In genomic region chrX:88424071-88424470, GRCh38 we compare ENCODE assay signal across 9 cellular contexts.
"Had no signal": no experiment of that assay in that cellular context is flagged by ENCODE, and none has a peak within 500 bp of the region (broad histone marks: within the 10 kb centered on the region; RNA-seq: fewer than 3 reads in every experiment).

No MANE protein-coding gene starts in this region.

- H3K27ac ChIP-seq: HL-60, KMS-11 had no signal

- FAIRE-seq: H1, H54, K562 had no signal

- ATAC-seq: GM23338, K562 had no signal

- H3K4me3 ChIP-seq: GM23338, K562 had no signal

- H3K9ac ChIP-seq: KMS-11 had no signal

- H2AFZ ChIP-seq: GM23338 had no signal

- DNase-seq: H9, HCEC 1CT, IMR-90 had no signal

- H3K4me2 ChIP-seq: GM23338, KMS-11 had no signal
